In the genomic region with DNA sequence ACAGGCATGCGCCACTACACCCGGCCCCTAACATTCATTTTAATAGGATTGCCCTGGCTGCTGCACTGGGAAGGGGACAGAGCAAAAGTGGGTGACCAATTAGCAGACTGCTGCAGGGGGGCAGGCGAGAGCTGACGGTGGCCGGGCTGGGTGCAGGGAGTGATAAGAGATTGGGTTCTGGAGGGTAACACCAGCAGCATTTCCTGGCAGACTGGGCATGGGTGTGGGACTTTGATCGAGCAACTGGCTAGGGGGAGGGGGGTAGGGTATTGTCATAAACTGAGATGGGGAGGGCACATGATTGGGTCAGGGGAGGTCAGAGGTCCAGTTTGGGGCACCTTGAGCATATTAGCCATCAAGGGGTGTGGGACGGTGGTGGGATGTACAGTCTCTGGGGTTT, we compare ENCODE assay signal across 2 cellular contexts.
TF ChIP-seq lines count a peak whose summit lies in the region.

No MANE protein-coding gene starts in this region.

TF ChIP-seq in liver, 16 proteins besides CTCF, POLR2A, EP300 and RAD21:
- no peak for TF ChIP-seq FOXA1 (IDR thresholded peaks at IDR 0.05)
- TF ChIP-seq YY1 (IDR thresholded peaks at IDR 0.05): no peak
- TF ChIP-seq FOXA2 (IDR thresholded peaks at IDR 0.05): no peak
- peak in 1 of 2 donors; percentile 15 for TF ChIP-seq JUND (IDR thresholded peaks at IDR 0.05)
- no peak for TF ChIP-seq GABPA (IDR thresholded peaks at IDR 0.05 in 1 of 2, conservative IDR thresholded peaks at IDR 0.05 in 1 of 2)
- TF ChIP-seq, protein P1, sequence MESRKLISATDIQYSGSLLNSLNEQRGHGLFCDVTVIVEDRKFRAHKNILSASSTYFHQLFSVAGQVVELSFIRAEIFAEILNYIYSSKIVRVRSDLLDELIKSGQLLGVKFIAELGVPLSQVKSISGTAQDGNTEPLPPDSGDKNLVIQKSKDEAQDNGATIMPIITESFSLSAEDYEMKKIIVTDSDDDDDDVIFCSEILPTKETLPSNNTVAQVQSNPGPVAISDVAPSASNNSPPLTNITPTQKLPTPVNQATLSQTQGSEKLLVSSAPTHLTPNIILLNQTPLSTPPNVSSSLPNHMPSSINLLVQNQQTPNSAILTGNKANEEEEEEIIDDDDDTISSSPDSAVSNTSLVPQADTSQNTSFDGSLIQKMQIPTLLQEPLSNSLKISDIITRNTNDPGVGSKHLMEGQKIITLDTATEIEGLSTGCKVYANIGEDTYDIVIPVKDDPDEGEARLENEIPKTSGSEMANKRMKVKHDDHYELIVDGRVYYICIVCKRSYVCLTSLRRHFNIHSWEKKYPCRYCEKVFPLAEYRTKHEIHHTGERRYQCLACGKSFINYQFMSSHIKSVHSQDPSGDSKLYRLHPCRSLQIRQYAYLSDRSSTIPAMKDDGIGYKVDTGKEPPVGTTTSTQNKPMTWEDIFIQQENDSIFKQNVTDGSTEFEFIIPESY (IDR thresholded peaks at IDR 0.05): no peak
- peak in 1 of 2 donors; percentile 30 for TF ChIP-seq EGR1 (IDR thresholded peaks at IDR 0.05; ENCODE audit: low read depth in 2 of 2)
- TF ChIP-seq TAF1 (conservative IDR thresholded peaks at IDR 0.05): no peak
- TF ChIP-seq NR2F2 (IDR thresholded peaks at IDR 0.05): peak; percentile 39
- TF ChIP-seq REST (IDR thresholded peaks at IDR 0.05): peak; percentile 54
- peak; percentile 90 to 91 for TF ChIP-seq HNF4A (conservative IDR thresholded peaks at IDR 0.05)
- TF ChIP-seq RXRA (IDR thresholded peaks at IDR 0.05): peak; percentile 88 to 90
- no peak for TF ChIP-seq ATF3 (IDR thresholded peaks at IDR 0.05)
- TF ChIP-seq SP1 (IDR thresholded peaks at IDR 0.05): peak; percentile 94
- peak; percentile 78 for TF ChIP-seq HNF4G (IDR thresholded peaks at IDR 0.05)
- TF ChIP-seq, protein P2, sequence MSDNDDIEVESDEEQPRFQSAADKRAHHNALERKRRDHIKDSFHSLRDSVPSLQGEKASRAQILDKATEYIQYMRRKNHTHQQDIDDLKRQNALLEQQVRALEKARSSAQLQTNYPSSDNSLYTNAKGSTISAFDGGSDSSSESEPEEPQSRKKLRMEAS (IDR thresholded peaks at IDR 0.05): peak; percentile 43

TF ChIP-seq in HepG2, 621 proteins besides CTCF, POLR2A, EP300 and RAD21:
- TF ChIP-seq ZNF800 (CRISPR knock-in tag; IDR thresholded peaks at IDR 0.05) (no peak), NR2F1 (CRISPR knock-in tag; IDR thresholded peaks at IDR 0.05) (peak in 1 of 2 experiments; percentile 17; a peak in 1 of 4 replicates), DPF2 (CRISPR knock-in tag; IDR thresholded peaks at IDR 0.05; ENCODE audit: borderline replicate concordance, low read depth) (no peak)
